In genomic region chr2:214244847-214245246, GRCh38 we compare ENCODE assay signal across 27 cellular contexts.
DNase-seq lines count a peak whose midpoint lies in the region; TF ChIP-seq lines count a peak whose summit lies in the region.
"Had no signal": no experiment of that assay in that cellular context is flagged by ENCODE, and none has a peak within 500 bp of the region (broad histone marks: within the 10 kb centered on the region; RNA-seq: fewer than 3 reads in every experiment).

No MANE protein-coding gene starts in this region.

- H3K4me3 Mint-ChIP-seq in HFFc6 = no peak overlapping the region
- no peak overlapping the region for H3K4me3 Mint-ChIP-seq in chondrocyte (ENCODE audit: unreplicated experiment)
- H3K4me3 Mint-ChIP-seq in activated T-helper 1 cell treated with anti-CD3 and anti-CD28 coated beads, Interleukin-12 subunit alpha, Interleukin-12 subunit beta, Interleukin-2, Interleukin-4 antibody, amounts not matched to agents 30 ng/mL and 10 ng/mL and 1 ng/mL, durations not matched to agents 14 hours and 24 hours and 36 hours = no peak overlapping the region
- H3K4me3 Mint-ChIP-seq: activated CD4-positive, alpha-beta T cell treated with anti-CD3 and anti-CD28 coated beads, Interleukin-2, amount 10 ng/mL, durations not matched to agents 7 days and 5 days; CD8-positive, alpha-beta T cell; naive thymus-derived CD8-positive, alpha-beta T cell had no signal

- H4K8ac ChIP-seq in mesendoderm (ENCODE audit: low read depth, low read length) = no peak overlapping the region

- no CpG with 5 or more reads among the region's 1 CpG for WGBS in mesendoderm (ENCODE audit: extremely low coverage, insufficient coverage, low lambda C conversion rate)

- H3K79me1 ChIP-seq in mesendoderm (ENCODE audit: low read length) = no peaks in the 10 kb centered on the region

- H3K56ac ChIP-seq in mesendoderm (ENCODE audit: low read length) = no peak overlapping the region

- no peak overlapping the region for H2BK5ac ChIP-seq in mesendoderm (ENCODE audit: low read length)

- no peak overlapping the region for H3K18ac ChIP-seq in mesendoderm (ENCODE audit: low read length)

- no peak overlapping the region for H3K27ac ChIP-seq in mesendoderm (ENCODE audit: low read depth, low read length)
- H3K27ac ChIP-seq: cardiac muscle cell, dorsolateral prefrontal cortex, gastroesophageal sphincter, parathyroid adenoma, thyroid gland had no signal

- no peaks in the 10 kb centered on the region for H3K36me3 ChIP-seq in mesendoderm (ENCODE audit: control insufficient read depth, insufficient read depth, low read length)
- H3K36me3 ChIP-seq: cardiac muscle cell, gastroesophageal sphincter, thyroid gland had no signal

- no peak overlapping the region for H3K4me3 ChIP-seq in mesendoderm (ENCODE audit: low read length)
- H3K4me3 ChIP-seq: cardiac muscle cell, dorsolateral prefrontal cortex, gastroesophageal sphincter, K562, thyroid gland had no signal

- intact Hi-C loops in activated T-helper 1 cell treated with anti-CD3 and anti-CD28 coated beads, Interleukin-12 subunit alpha, Interleukin-12 subunit beta, Interleukin-2, Interleukin-4 antibody, amounts not matched to agents 30 ng/mL and 10 ng/mL and 1 ng/mL, durations not matched to agents 14 hours and 24 hours and 36 hours (cut with micrococcal nuclease) = no loop called here

- H3K4me2 ChIP-seq in mesendoderm (ENCODE audit: low read length) = no peak overlapping the region

- H2BK120ac ChIP-seq in mesendoderm (ENCODE audit: low read depth, low read length) = no peak overlapping the region

- peak overlapping the region; percentile 60 for H3K27ac Mint-ChIP-seq in HFFc6
- H3K27ac Mint-ChIP-seq in chondrocyte (ENCODE audit: unreplicated experiment) = peak overlapping the region; percentile 60
- no peak overlapping the region for H3K27ac Mint-ChIP-seq in activated T-helper 1 cell treated with anti-CD3 and anti-CD28 coated beads, Interleukin-12 subunit alpha, Interleukin-12 subunit beta, Interleukin-2, Interleukin-4 antibody, amounts not matched to agents 30 ng/mL and 10 ng/mL and 1 ng/mL, durations not matched to agents 14 hours and 24 hours and 36 hours
- H3K27ac Mint-ChIP-seq: activated CD4-positive, alpha-beta T cell treated with anti-CD3 and anti-CD28 coated beads, Interleukin-2, amount 10 ng/mL, durations not matched to agents 7 days and 5 days; CD8-positive, alpha-beta T cell; naive thymus-derived CD8-positive, alpha-beta T cell had no signal

- no peak overlapping the region for H3K9ac ChIP-seq in mesendoderm (ENCODE audit: low read length)
- H3K9ac ChIP-seq: parathyroid adenoma had no signal

- H2AK5ac ChIP-seq in mesendoderm (ENCODE audit: low read length) = no peak overlapping the region

- H3K27me3 Mint-ChIP-seq in HFFc6 (ENCODE audit: insufficient read depth) (no peaks in the 10 kb centered on the region; the same call in 1 of the 2 replicates), chondrocyte (ENCODE audit: low read depth) (no peaks in the 10 kb centered on the region)
- H3K27me3 Mint-ChIP-seq in activated T-helper 1 cell treated with anti-CD3 and anti-CD28 coated beads, Interleukin-12 subunit alpha, Interleukin-12 subunit beta, Interleukin-2, Interleukin-4 antibody, amounts not matched to agents 30 ng/mL and 10 ng/mL and 1 ng/mL, durations not matched to agents 14 hours and 24 hours and 36 hours (ENCODE audit: insufficient read depth) = no peaks in the 10 kb centered on the region
- H3K27me3 Mint-ChIP-seq: activated CD4-positive, alpha-beta T cell treated with anti-CD3 and anti-CD28 coated beads, Interleukin-2, amount 10 ng/mL, durations not matched to agents 7 days and 5 days; naive thymus-derived CD8-positive, alpha-beta T cell had no signal

- H3K4me1 Mint-ChIP-seq in HFFc6 (ENCODE audit: low read depth) (peaks cover 20% of the 10 kb centered on the region), chondrocyte (ENCODE audit: low read depth) (peaks cover 18% of the 10 kb centered on the region)
- H3K4me1 Mint-ChIP-seq in activated T-helper 1 cell treated with anti-CD3 and anti-CD28 coated beads, Interleukin-12 subunit alpha, Interleukin-12 subunit beta, Interleukin-2, Interleukin-4 antibody, amounts not matched to agents 30 ng/mL and 10 ng/mL and 1 ng/mL, durations not matched to agents 14 hours and 24 hours and 36 hours (ENCODE audit: low read depth) = no peaks in the 10 kb centered on the region
- H3K4me1 Mint-ChIP-seq: activated CD4-positive, alpha-beta T cell treated with anti-CD3 and anti-CD28 coated beads, Interleukin-2, amount 10 ng/mL, durations not matched to agents 7 days and 5 days; naive thymus-derived CD8-positive, alpha-beta T cell had no signal

- H3K79me2 ChIP-seq in mesendoderm (ENCODE audit: control insufficient read depth, insufficient read depth, low read length) = no peaks in the 10 kb centered on the region
- H3K79me2 ChIP-seq: parathyroid adenoma had no signal

- no peak overlapping the region for H3K23ac ChIP-seq in mesendoderm (ENCODE audit: low read length)

- H3K27me3 ChIP-seq in mesendoderm (ENCODE audit: insufficient read depth, low read length, poor library complexity) = no peaks in the 10 kb centered on the region
- H3K27me3 ChIP-seq: cardiac muscle cell, dorsolateral prefrontal cortex, gastroesophageal sphincter, thyroid gland had no signal

- H3K4me1 ChIP-seq in mesendoderm (ENCODE audit: control insufficient read depth, low read depth, low read length) = no peaks in the 10 kb centered on the region
- H3K4me1 ChIP-seq: gastroesophageal sphincter, parathyroid adenoma, thyroid gland had no signal

- H4K5ac ChIP-seq in mesendoderm (ENCODE audit: low read length) = no peak overlapping the region

- no peak for TF ChIP-seq CTCF in AG09319 (IDR thresholded peaks at IDR 0.05; ENCODE audit: low read depth, low read length)
- TF ChIP-seq CTCF in HFFc6 (IDR thresholded peaks at IDR 0.05) = no peak
- TF ChIP-seq CTCF in chondrocyte (IDR thresholded peaks at IDR 0.05) = no peak
- TF ChIP-seq CTCF in GM20000 (IDR thresholded peaks at IDR 0.05; ENCODE audit: extremely low read depth, missing control alignments) = no peak

- H3K9me3 Mint-ChIP-seq in HFFc6 (no peaks in the 10 kb centered on the region), chondrocyte (ENCODE audit: low read depth) (no peaks in the 10 kb centered on the region)
- no peaks in the 10 kb centered on the region for H3K9me3 Mint-ChIP-seq in activated T-helper 1 cell treated with anti-CD3 and anti-CD28 coated beads, Interleukin-12 subunit alpha, Interleukin-12 subunit beta, Interleukin-2, Interleukin-4 antibody, amounts not matched to agents 30 ng/mL and 10 ng/mL and 1 ng/mL, durations not matched to agents 14 hours and 24 hours and 36 hours
- H3K9me3 Mint-ChIP-seq: activated CD4-positive, alpha-beta T cell treated with anti-CD3 and anti-CD28 coated beads, Interleukin-2, amount 10 ng/mL, durations not matched to agents 7 days and 5 days; CD8-positive, alpha-beta T cell had no signal

- H3K36me3 Mint-ChIP-seq in HFFc6 (ENCODE audit: low read depth) = no peaks in the 10 kb centered on the region
- H3K36me3 Mint-ChIP-seq in chondrocyte (ENCODE audit: low read depth) = no peaks in the 10 kb centered on the region
- no peaks in the 10 kb centered on the region for H3K36me3 Mint-ChIP-seq in activated T-helper 1 cell treated with anti-CD3 and anti-CD28 coated beads, Interleukin-12 subunit alpha, Interleukin-12 subunit beta, Interleukin-2, Interleukin-4 antibody, amounts not matched to agents 30 ng/mL and 10 ng/mL and 1 ng/mL, durations not matched to agents 14 hours and 24 hours and 36 hours (ENCODE audit: low read depth)
- H3K36me3 Mint-ChIP-seq: CD8-positive, alpha-beta T cell; naive thymus-derived CD8-positive, alpha-beta T cell had no signal

- DNase-seq in AG09319 (ENCODE audit: extremely low read depth, low read depth) (peak; percentile 3), HFFc6 (peak; percentile 26), chondrocyte (ENCODE audit: low spot score) (no peak), mesendoderm (peak; percentile 40), T-helper 2 cell (no peak), GM20000 (ENCODE audit: low spot score) (no peak), CD1c-positive myeloid dendritic cell (ENCODE audit: extremely low spot score) (no peak)
- no peak for DNase-seq in activated T-helper 1 cell treated with anti-CD3 and anti-CD28 coated beads, Interleukin-12 subunit alpha, Interleukin-12 subunit beta, Interleukin-2, Interleukin-4 antibody, amounts not matched to agents 30 ng/mL and 10 ng/mL and 1 ng/mL, durations not matched to agents 14 hours and 24 hours and 36 hours (ENCODE audit: low spot score)
- DNase-seq: activated CD4-positive, alpha-beta T cell treated with anti-CD3 and anti-CD28 coated beads, Interleukin-2, amount 10 ng/mL, durations not matched to agents 7 days and 5 days; activated CD8-positive, alpha-beta memory T cell treated with anti-CD3 and anti-CD28 coated beads, Interleukin-2, amount 50 U/mL, for 4 hours; activated gamma-delta T cell; CD8-positive, alpha-beta T cell; DND-41; dorsolateral prefrontal cortex; mesenchymal stem cell; naive thymus-derived CD8-positive, alpha-beta T cell; NCI-H1930; NCI-H226; NCI-H774; OCI-M1; SHP77 treated with DMSO at 0.1 percent for 48 hours; stimulated activated naive CD4-positive, alpha-beta T cell; thyroid gland had no signal

- no peak overlapping the region for H2BK15ac ChIP-seq in mesendoderm (replicated peaks; ENCODE audit: low read depth)

- H3K4ac ChIP-seq in mesendoderm (ENCODE audit: low read depth, low read length) = no peak overlapping the region

Comparison
In these comparisons a context has a peak if more than half of its experiments do, and no peak if none do; other contexts are left out.
1. DNase-seq: peak in AG09319 (single experiment), HFFc6 (single experiment) and mesendoderm (single experiment); none in chondrocyte (single experiment), T-helper 2 cell (0 of 5), GM20000 (single experiment), activated T-helper 1 cell treated with anti-CD3 and anti-CD28 coated beads, Interleukin-12 subunit alpha, Interleukin-12 subunit beta, Interleukin-2, Interleukin-4 antibody, amounts not matched to agents 30 ng/mL and 10 ng/mL and 1 ng/mL, durations not matched to agents 14 hours and 24 hours and 36 hours (single experiment) and CD1c-positive myeloid dendritic cell (single experiment).